Comparison of ENCODE assay signal across 28 cellular contexts in the genomic region with DNA sequence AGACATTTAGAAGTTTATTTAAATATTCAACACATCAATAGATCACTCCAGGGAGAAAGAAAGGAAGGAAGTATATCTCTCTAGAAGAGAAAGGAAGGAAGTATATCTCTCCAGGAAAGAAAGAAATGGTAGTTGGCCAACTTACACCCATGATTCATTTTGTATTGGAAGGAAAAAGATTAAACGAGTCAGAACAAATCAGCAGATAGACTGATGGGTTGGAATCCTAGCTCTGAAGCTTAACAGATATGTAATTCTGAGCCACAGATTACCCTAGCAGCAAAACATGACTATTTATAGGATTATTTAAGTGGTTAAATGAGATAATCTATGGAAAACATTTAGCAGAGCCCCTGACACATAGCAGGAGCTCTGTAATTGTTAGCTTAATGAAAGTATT.
"Had no signal": no experiment of that assay in that cellular context is flagged by ENCODE, and none has a peak within 500 bp of the region (broad histone marks: within the 10 kb centered on the region; RNA-seq: fewer than 3 reads in every experiment).

No MANE protein-coding gene starts in this region.

- H3K36me3 Mint-ChIP-seq: activated naive CD4-positive, alpha-beta T cell treated with anti-CD3 and anti-CD28 coated beads, Interleukin-2, amount 50 U/mL, for 72 hours had no signal

- H3K27me3 ChIP-seq: adrenal gland, cardiac muscle cell, SJCRH30 had no signal

- H3K4me1 ChIP-seq: adrenal gland, SJCRH30 had no signal

- H3K9ac ChIP-seq: KMS-11 had no signal

- ATAC-seq: activated CD8-positive, alpha-beta T cell treated with anti-CD3 and anti-CD28 coated beads, Interleukin-2, amount 10 ng/mL, durations not matched to agents 7 days and 5 days; activated naive CD4-positive, alpha-beta T cell treated with anti-CD3 and anti-CD28 coated beads, Interleukin-2, amount 50 U/mL, for 72 hours; Panc1 had no signal

- H3K4me1 Mint-ChIP-seq: brain; central memory CD8-positive, alpha-beta T cell had no signal

- H3K27ac ChIP-seq: adrenal gland, cardiac muscle cell, KMS-11, SJCRH30, SK-N-MC had no signal

- H3K4me2 ChIP-seq: KMS-11 had no signal

- DNase-seq: activated CD4-positive, alpha-beta T cell treated with anti-CD3 and anti-CD28 coated beads, Interleukin-2, amount 10 ng/mL, durations not matched to agents 24 days and 14 days; activated CD4-positive, alpha-beta T cell treated with anti-CD3 and anti-CD28 coated beads, Interleukin-2, amount 50 U/mL, for 48 hours; activated CD8-positive, alpha-beta T cell treated with anti-CD3 and anti-CD28 coated beads, Interleukin-2, amount 10 ng/mL, durations not matched to agents 7 days and 5 days; activated gamma-delta T cell treated with Interleukin-2 at 50 U/mL for 16 hours; activated naive CD4-positive, alpha-beta T cell treated with anti-CD3 and anti-CD28 coated beads for 36 hours; activated T-cell treated with anti-CD3 and anti-CD28 coated beads, Interleukin-2, amount 50 U/mL, for 24 hours; adrenal gland; anterior cingulate cortex; MM.1S; MV-4-11; NCI-H1092; NCI-H1436 treated with DMSO at 0.1 percent for 48 hours; NCI-H1694 treated with DMSO at 0.1 percent for 48 hours; NCI-H2029; NCI-H345; NCI-H524 treated with DMSO at 0.1 percent for 48 hours; SHP77; SJCRH30 had no signal

- H3K4me3 Mint-ChIP-seq: activated CD4-positive, alpha-beta T cell treated with anti-CD3 and anti-CD28 coated beads, Interleukin-2, amount 10 ng/mL, durations not matched to agents 24 days and 14 days; activated CD8-positive, alpha-beta T cell treated with anti-CD3 and anti-CD28 coated beads, Interleukin-2, amount 10 ng/mL, durations not matched to agents 7 days and 5 days; activated naive CD4-positive, alpha-beta T cell treated with anti-CD3 and anti-CD28 coated beads for 36 hours; activated T-cell treated with anti-CD3 and anti-CD28 coated beads, Interleukin-2, amount 50 U/mL, for 24 hours; activated T-helper 1 cell treated with anti-CD3 and anti-CD28 coated beads, Interleukin-12 subunit alpha, Interleukin-12 subunit beta, Interleukin-2, Interleukin-4 antibody, amounts not matched to agents 30 ng/mL and 10 ng/mL and 1 ng/mL, durations not matched to agents 14 hours and 24 hours and 36 hours; brain; central memory CD8-positive, alpha-beta T cell; T-helper 1 cell treated with Interleukin-12 subunit alpha and Interleukin-12 subunit beta and Interleukin-4 antibody, amounts not matched to agents 30 μg/mL and 1 μg/mL, for 36 hours; T-helper 2 cell treated with Interferon-gamma antibody and Interleukin-4, amounts not matched to agents 5 μg/mL and 100 μg/mL, for 36 hours had no signal

- H3K9me3 Mint-ChIP-seq: activated CD4-positive, alpha-beta T cell treated with anti-CD3 and anti-CD28 coated beads, Interleukin-2, amount 10 ng/mL, durations not matched to agents 24 days and 14 days; activated naive CD4-positive, alpha-beta T cell treated with anti-CD3 and anti-CD28 coated beads for 36 hours; activated naive CD4-positive, alpha-beta T cell treated with anti-CD3 and anti-CD28 coated beads, Interleukin-2, amount 50 U/mL, for 72 hours; activated T-cell treated with anti-CD3 and anti-CD28 coated beads, Interleukin-2, amount 50 U/mL, for 24 hours; activated T-helper 1 cell treated with anti-CD3 and anti-CD28 coated beads, Interleukin-12 subunit alpha, Interleukin-12 subunit beta, Interleukin-2, Interleukin-4 antibody, amounts not matched to agents 30 ng/mL and 10 ng/mL and 1 ng/mL, durations not matched to agents 14 hours and 24 hours and 36 hours; brain; central memory CD8-positive, alpha-beta T cell; T-helper 1 cell treated with Interleukin-12 subunit alpha and Interleukin-12 subunit beta and Interleukin-4 antibody, amounts not matched to agents 30 μg/mL and 1 μg/mL, for 36 hours; T-helper 2 cell treated with Interferon-gamma antibody and Interleukin-4, amounts not matched to agents 5 μg/mL and 100 μg/mL, for 36 hours had no signal

- H3K27ac Mint-ChIP-seq: activated CD4-positive, alpha-beta T cell treated with anti-CD3 and anti-CD28 coated beads, Interleukin-2, amount 10 ng/mL, durations not matched to agents 24 days and 14 days; activated CD8-positive, alpha-beta T cell treated with anti-CD3 and anti-CD28 coated beads, Interleukin-2, amount 10 ng/mL, durations not matched to agents 7 days and 5 days; activated naive CD4-positive, alpha-beta T cell treated with anti-CD3 and anti-CD28 coated beads for 36 hours; activated naive CD4-positive, alpha-beta T cell treated with anti-CD3 and anti-CD28 coated beads, Interleukin-2, amount 50 U/mL, for 72 hours; activated T-cell treated with anti-CD3 and anti-CD28 coated beads, Interleukin-2, amount 50 U/mL, for 24 hours; activated T-helper 1 cell treated with anti-CD3 and anti-CD28 coated beads, Interleukin-12 subunit alpha, Interleukin-12 subunit beta, Interleukin-2, Interleukin-4 antibody, amounts not matched to agents 30 ng/mL and 10 ng/mL and 1 ng/mL, durations not matched to agents 14 hours and 24 hours and 36 hours; brain; T-helper 1 cell treated with Interleukin-12 subunit alpha and Interleukin-12 subunit beta and Interleukin-4 antibody, amounts not matched to agents 30 μg/mL and 1 μg/mL, for 36 hours; T-helper 2 cell treated with Interferon-gamma antibody and Interleukin-4, amounts not matched to agents 5 μg/mL and 100 μg/mL, for 36 hours had no signal

- H3K9me3 ChIP-seq: adrenal gland had no signal

- H3K36me3 ChIP-seq: adrenal gland, cardiac muscle cell had no signal

- H3K4me3 ChIP-seq: adrenal gland, cardiac muscle cell, SJCRH30, SK-N-MC had no signal
